Comparison of ENCODE assay signal across 11 cellular contexts in the genomic region with DNA sequence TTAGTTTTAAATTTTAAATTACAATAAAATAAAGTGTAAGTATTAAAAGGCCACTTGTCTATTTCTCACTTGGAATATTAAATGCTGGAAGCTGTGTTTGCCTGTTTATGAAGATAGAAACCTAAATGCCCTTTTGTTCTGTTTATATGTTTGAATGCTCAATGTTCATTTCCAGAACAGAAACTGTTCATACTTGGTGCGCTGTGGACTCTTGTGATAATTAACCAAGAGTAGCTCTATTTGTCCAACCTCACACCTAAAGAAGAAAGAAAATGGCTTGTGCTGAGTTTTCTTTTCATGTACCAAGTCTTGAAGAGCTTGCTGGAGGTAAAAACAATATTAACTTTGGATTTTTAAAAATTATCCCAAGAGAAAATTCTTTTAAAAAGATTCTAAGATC. TPM values are rescaled to one million over a fixed set of nuclear protein-coding genes. Genes with fewer than 3 reads are reported as not detected.
A peak's percentile ranks its signal among the peaks of the same experiment; 100 is the strongest.
DNase-seq lines count a peak whose midpoint lies in the region; ATAC-seq and TF ChIP-seq lines count a peak whose summit lies in the region.
"Had no signal": no experiment of that assay in that cellular context is flagged by ENCODE, and none has a peak within 500 bp of the region (broad histone marks: within the 10 kb centered on the region; RNA-seq: fewer than 3 reads in every experiment).

No MANE protein-coding gene starts in this region.

- no peak for DNase-seq in MCF 10A (ENCODE audit: unreplicated experiment)
- no peak for DNase-seq in DMS 273 (lab: John Stamatoyannopoulos, UW; ENCODE audit: unreplicated experiment)
- no peak for DNase-seq in NCI-H1048 (lab: John Stamatoyannopoulos, UW)
- no peak for DNase-seq in sciatic nerve (ENCODE audit: low spot score)
- DNase-seq: gastrocnemius medialis; stimulated activated CD4-positive, alpha-beta T cell treated with anti-CD3 and anti-CD28 coated beads, Interleukin-12 subunit alpha, Interleukin-12 subunit beta, amount 100 ng/mL, for 4 hours; upper lobe of right lung had no signal

- H3K36me3 Mint-ChIP-seq in MCF 10A (ENCODE audit: insufficient read depth, unreplicated experiment): peaks cover 18% of the 10 kb centered on the region

- H3K4me1 Mint-ChIP-seq in MCF 10A (ENCODE audit: insufficient read depth, unreplicated experiment): peaks cover 7% of the 10 kb centered on the region

- H3K27me3 Mint-ChIP-seq in MCF 10A (ENCODE audit: insufficient read depth, unreplicated experiment): no peaks in the 10 kb centered on the region

- BruUV-seq in MCF 10A (replicated peaks; lab: Mats Ljungman, UMichigan): no TSS peak

- H3K27ac Mint-ChIP-seq in MCF 10A (ENCODE audit: low read depth, unreplicated experiment): no peak overlapping the region

- intact Hi-C loops in MCF 10A (cut with micrococcal nuclease) (no loop called here), sciatic nerve (cut with DNase I) (no loop called here)

- no peaks in the 10 kb centered on the region for H3K9me3 Mint-ChIP-seq in MCF 10A (ENCODE audit: unreplicated experiment)

- peak; percentile 65 for ATAC-seq in GM18502 (IDR thresholded peaks at IDR 0.05; ENCODE audit: poor library complexity, unreplicated experiment)
- ATAC-seq in GM19467 (IDR thresholded peaks at IDR 0.05; ENCODE audit: unreplicated experiment): peak; percentile 88
- peak; percentile 47 for ATAC-seq in HG02885 (IDR thresholded peaks at IDR 0.05; ENCODE audit: poor library complexity, unreplicated experiment)
- ATAC-seq in HG03558 (IDR thresholded peaks at IDR 0.05; ENCODE audit: extremely low read depth, unreplicated experiment): peak; percentile 94
- no peak for ATAC-seq in sciatic nerve
- ATAC-seq: gastrocnemius medialis, upper lobe of right lung had no signal

- CTCF ChIA-PET in MCF 10A (lab: Yijun Ruan, JAX): no interaction called here

- no peak overlapping the region for H3K4me3 Mint-ChIP-seq in MCF 10A (ENCODE audit: unreplicated experiment)

- POLR2A ChIA-PET in MCF 10A (lab: Yijun Ruan, JAX): interaction anchor here (0.9 kb wide), 2 partner anchors 9 to 37 kb away, joined by 3 to 4 read pairs; a partner anchor contains a TSS

- TF ChIP-seq CTCF in MCF 10A (IDR thresholded peaks at IDR 0.05; ENCODE audit: unreplicated experiment): no peak

RNA-seq across cellular contexts. Expression of a gene that starts 5.7 kb away (rescaled TPM):
- total RNA-seq in MCF 10A (2022) (13.8 and 23.1 TPM in 2 replicates), sciatic nerve (38.2 TPM)

RNA-seq across cellular contexts. Expression of a gene that starts 5.8 kb away (rescaled TPM):
- total RNA-seq in MCF 10A (2022) (165 and 212 TPM in 2 replicates), sciatic nerve (121 TPM)

RNA-seq across cellular contexts. Expression of a gene that starts 37.0 kb away (rescaled TPM):
- total RNA-seq in MCF 10A (2022) (42.2 and 43.9 TPM in 2 replicates), sciatic nerve (29.0 TPM)
